Comparison of ENCODE assay signal across 11 cellular contexts in the genomic region with DNA sequence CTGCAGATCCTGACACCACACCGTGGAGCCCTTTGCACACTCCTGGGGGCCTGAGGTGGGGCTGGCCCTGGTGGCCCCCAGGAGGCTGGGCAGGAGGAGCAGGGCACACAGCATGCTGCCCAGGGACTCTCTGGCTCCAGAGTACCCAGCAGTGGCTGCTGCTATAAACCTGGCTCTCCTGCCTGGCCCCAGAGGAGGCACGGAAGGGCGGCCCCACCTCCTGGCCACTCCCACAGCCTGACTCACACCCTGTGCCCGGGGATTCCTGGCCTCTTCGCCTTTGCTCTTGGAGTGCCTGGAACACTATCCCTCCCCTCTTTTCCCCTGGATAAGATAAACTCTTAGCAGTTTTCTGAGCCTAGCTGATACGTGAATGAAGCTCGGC. TPM values are rescaled to one million over a fixed set of nuclear protein-coding genes. Genes with fewer than 3 reads are reported as not detected.
DNase-seq lines count a peak whose midpoint lies in the region; ATAC-seq, FAIRE-seq and TF ChIP-seq lines count a peak whose summit lies in the region.
"Had no signal": no experiment of that assay in that cellular context is flagged by ENCODE, and none has a peak within 500 bp of the region (broad histone marks: within the 10 kb centered on the region; RNA-seq: fewer than 3 reads in every experiment).

Gene PSAPL1, minus strand, starts transcription at position 165 of the 385 bp plus-strand sequence. Its CDS starts 51 bp downstream, at position 114.

- no peaks in the 10 kb centered on the region for H3K9me3 ChIP-seq in A549
- no peaks in the 10 kb centered on the region for H3K9me3 ChIP-seq in HEK293 (ENCODE audit: control insufficient read depth, insufficient read depth, low read depth, low read length)
- H3K9me3 ChIP-seq in adrenal gland (replicated peaks in 1 of 3) = no peaks in the 10 kb centered on the region
- H3K9me3 ChIP-seq in left lung = no peaks in the 10 kb centered on the region

- H3K27ac ChIP-seq in A549 = peak within 1 kb of the TSS in 1 of 2 experiments; percentile 81; a peak in 3 of 6 replicates
- H3K27ac ChIP-seq in HEK293 (ENCODE audit: extremely low read depth, low read depth, low read length) = no peak within 1 kb of the TSS
- H3K27ac ChIP-seq in adrenal gland = peak within 1 kb of the TSS in 1 of 5 donors; percentile 6
- peak within 1 kb of the TSS in 1 of 2 donors; percentile 13 for H3K27ac ChIP-seq in left lung
- H3K27ac ChIP-seq: epithelial cell of prostate had no signal

- no peaks in the 10 kb centered on the region for H3K9me3 Mint-ChIP-seq in activated T-cell treated with anti-CD3 and anti-CD28 coated beads, Interleukin-2, amount 50 U/mL, for 24 hours
- H3K9me3 Mint-ChIP-seq in T-cell = no peaks in the 10 kb centered on the region

- DNase-seq in A549 (ENCODE audit: low read depth in 1 of 2, low spot score in 1 of 2) (peak; percentile 35 to 81), adrenal gland (peak; percentile 43 to 72 (median 65)), left lung (peak; percentile 72 to 89), ecto neural progenitor cell (ENCODE audit: low spot score) (no peak), T-cell (no peak)
- DNase-seq in activated T-cell treated with anti-CD3 and anti-CD28 coated beads, Interleukin-2, amount 50 U/mL, for 24 hours = no peak
- DNase-seq: NCI-H2081 treated with DMSO at 0.1 percent for 48 hours had no signal

- TF ChIP-seq RAD21 in A549 (conservative IDR thresholded peaks at IDR 0.05 in 1 of 2, IDR thresholded peaks at IDR 0.05 in 1 of 2) = no peak

- H3K4me3 Mint-ChIP-seq in activated T-cell treated with anti-CD3 and anti-CD28 coated beads, Interleukin-2, amount 50 U/mL, for 24 hours = no peak within 1 kb of the TSS
- H3K4me3 Mint-ChIP-seq in T-cell = no peak within 1 kb of the TSS

- CTCF ChIA-PET in A549 (lab: Yijun Ruan, JAX) (no interaction called here), HEK293 (lab: Yijun Ruan, JAX) (no interaction called here), T-cell (lab: Charles Lee) (no interaction called here)

- intact Hi-C loops in adrenal gland (cut with DNase I) = no loop called here
- intact Hi-C loops in left lung (cut with DNase I) = no loop called here

- peak within 1 kb of the TSS; percentile 34; the same call in 2 of the 3 replicates for H3K4me2 ChIP-seq in A549

- H3K4me3 ChIP-seq in A549 (no peak within 1 kb of the TSS), HEK293 (ENCODE audit: low read depth, low read length) (no peak within 1 kb of the TSS), adrenal gland (no peak within 1 kb of the TSS), left lung (no peak within 1 kb of the TSS)

- POLR2A ChIA-PET in A549 (lab: Yijun Ruan, JAX) = no interaction called here
- POLR2A ChIA-PET in HEK293 (lab: Yijun Ruan, JAX) = no interaction called here
- POLR2A ChIA-PET in T-cell (lab: Charles Lee) = no interaction called here

- H3K27me3 Mint-ChIP-seq in activated T-cell treated with anti-CD3 and anti-CD28 coated beads, Interleukin-2, amount 50 U/mL, for 24 hours = no peaks in the 10 kb centered on the region
- peaks cover 0 to 5% of the 10 kb centered on the region in 2 donors for H3K27me3 Mint-ChIP-seq in T-cell

- TF ChIP-seq POLR2A in A549 (IDR thresholded peaks at IDR 0.05; ENCODE audit: low read length) (no peak), adrenal gland (IDR thresholded peaks at IDR 0.05) (no peak)

- H3K4me1 ChIP-seq in A549 (peaks cover 28% of the 10 kb centered on the region), HEK293 (ENCODE audit: control insufficient read depth, insufficient read depth, low read length) (no peaks in the 10 kb centered on the region), adrenal gland (replicated peaks in 1 of 2) (no peaks in the 10 kb centered on the region), left lung (peaks cover 5 to 7% of the 10 kb centered on the region in 2 donors)

- TF ChIP-seq CTCF in A549 (IDR thresholded peaks at IDR 0.05) (no peak), HEK293 (tag by site-specific recombination; IDR thresholded peaks at IDR 0.05) (no peak), adrenal gland (IDR thresholded peaks at IDR 0.05) (no peak), left lung (IDR thresholded peaks at IDR 0.05) (no peak)

- no peaks in the 10 kb centered on the region for H3K36me3 ChIP-seq in HEK293 (ENCODE audit: control insufficient read depth in 2 of 2, insufficient read depth in 1 of 2, low read length in 2 of 2)
- no peaks in the 10 kb centered on the region for H3K36me3 ChIP-seq in adrenal gland (replicated peaks in 1 of 2)
- H3K36me3 ChIP-seq in left lung = no peaks in the 10 kb centered on the region

- TF ChIP-seq EP300 in A549 (IDR thresholded peaks at IDR 0.05) = no peak

- H3K27ac Mint-ChIP-seq in activated T-cell treated with anti-CD3 and anti-CD28 coated beads, Interleukin-2, amount 50 U/mL, for 24 hours = no peak within 1 kb of the TSS
- no peak within 1 kb of the TSS for H3K27ac Mint-ChIP-seq in T-cell

- WGBS in A549 (ENCODE audit: missing lambda C conversion rate) = 10% methylated on average over 2 of the region's 7 CpGs
- 15 to 26% (median 22%) methylated on average over 6 to 7 of the region's 7 CpGs for WGBS in adrenal gland, 4 donors

- no peak for FAIRE-seq in A549 (lab: Jason Lieb, UNC)

- peak; percentile 90 to 95 for ATAC-seq in A549
- peak; percentile 96 for ATAC-seq in left lung
- ATAC-seq in T-cell (replicated peaks in 1 of 4) = no peak
- no peak for ATAC-seq in HG02973 (IDR thresholded peaks at IDR 0.05; ENCODE audit: unreplicated experiment)

- no peaks in the 10 kb centered on the region for H3K4me1 Mint-ChIP-seq in activated T-cell treated with anti-CD3 and anti-CD28 coated beads, Interleukin-2, amount 50 U/mL, for 24 hours (ENCODE audit: low read depth)
- peaks cover 0 to 6% (median 0%) of the 10 kb centered on the region in 3 donors for H3K4me1 Mint-ChIP-seq in T-cell

- H3K36me3 Mint-ChIP-seq in activated T-cell treated with anti-CD3 and anti-CD28 coated beads, Interleukin-2, amount 50 U/mL, for 24 hours (ENCODE audit: low read depth) = no peaks in the 10 kb centered on the region
- no peaks in the 10 kb centered on the region for H3K36me3 Mint-ChIP-seq in T-cell

- H3K27me3 ChIP-seq in adrenal gland (no peaks in the 10 kb centered on the region), left lung (no peaks in the 10 kb centered on the region)

TF ChIP-seq in A549, 52 proteins besides CTCF, POLR2A, EP300 and RAD21 (continues in another document):
- TF ChIP-seq, protein P1, sequence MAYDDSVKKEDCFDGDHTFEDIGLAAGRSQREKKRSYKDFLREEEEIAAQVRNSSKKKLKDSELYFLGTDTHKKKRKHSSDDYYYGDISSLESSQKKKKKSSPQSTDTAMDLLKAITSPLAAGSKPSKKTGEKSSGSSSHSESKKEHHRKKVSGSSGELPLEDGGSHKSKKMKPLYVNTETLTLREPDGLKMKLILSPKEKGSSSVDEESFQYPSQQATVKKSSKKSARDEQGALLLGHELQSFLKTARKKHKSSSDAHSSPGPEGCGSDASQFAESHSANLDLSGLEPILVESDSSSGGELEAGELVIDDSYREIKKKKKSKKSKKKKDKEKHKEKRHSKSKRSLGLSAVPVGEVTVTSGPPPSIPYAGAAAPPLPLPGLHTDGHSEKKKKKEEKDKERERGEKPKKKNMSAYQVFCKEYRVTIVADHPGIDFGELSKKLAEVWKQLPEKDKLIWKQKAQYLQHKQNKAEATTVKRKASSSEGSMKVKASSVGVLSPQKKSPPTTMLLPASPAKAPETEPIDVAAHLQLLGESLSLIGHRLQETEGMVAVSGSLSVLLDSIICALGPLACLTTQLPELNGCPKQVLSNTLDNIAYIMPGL (CRISPR knock-in tag; IDR thresholded peaks at IDR 0.05; ENCODE audit: borderline replicate concordance) = no peak
- no peak for TF ChIP-seq HOXA7 (CRISPR knock-in tag; IDR thresholded peaks at IDR 0.05)
- no peak for TF ChIP-seq CEBPB (IDR thresholded peaks at IDR 0.05)
- no peak for TF ChIP-seq HOXB5 (CRISPR knock-in tag; IDR thresholded peaks at IDR 0.05)
- no peak for TF ChIP-seq MYC (IDR thresholded peaks at IDR 0.05; ENCODE audit: borderline replicate concordance, low read length)
- TF ChIP-seq FOXS1 (CRISPR knock-in tag; IDR thresholded peaks at IDR 0.05) = no peak
- no peak for TF ChIP-seq JUNB (IDR thresholded peaks at IDR 0.05)

TF ChIP-seq in HEK293, 187 proteins besides CTCF, POLR2A, EP300 and RAD21 (continues in another document):
- TF ChIP-seq GLIS1 (tag by site-specific recombination; IDR thresholded peaks at IDR 0.05) (peak; percentile 65), ZNF677 (tag by site-specific recombination; IDR thresholded peaks at IDR 0.05) (no peak), ZIC2 (tag by site-specific recombination; IDR thresholded peaks at IDR 0.05) (peak; percentile 85), ZFP69B (tag by site-specific recombination; IDR thresholded peaks at IDR 0.05) (peak; percentile 66; the same call in 1 of the 2 replicates), KLF9 (tag by site-specific recombination; IDR thresholded peaks at IDR 0.05; ENCODE audit: low read depth) (peak; percentile 50)
- TF ChIP-seq, protein P2, sequence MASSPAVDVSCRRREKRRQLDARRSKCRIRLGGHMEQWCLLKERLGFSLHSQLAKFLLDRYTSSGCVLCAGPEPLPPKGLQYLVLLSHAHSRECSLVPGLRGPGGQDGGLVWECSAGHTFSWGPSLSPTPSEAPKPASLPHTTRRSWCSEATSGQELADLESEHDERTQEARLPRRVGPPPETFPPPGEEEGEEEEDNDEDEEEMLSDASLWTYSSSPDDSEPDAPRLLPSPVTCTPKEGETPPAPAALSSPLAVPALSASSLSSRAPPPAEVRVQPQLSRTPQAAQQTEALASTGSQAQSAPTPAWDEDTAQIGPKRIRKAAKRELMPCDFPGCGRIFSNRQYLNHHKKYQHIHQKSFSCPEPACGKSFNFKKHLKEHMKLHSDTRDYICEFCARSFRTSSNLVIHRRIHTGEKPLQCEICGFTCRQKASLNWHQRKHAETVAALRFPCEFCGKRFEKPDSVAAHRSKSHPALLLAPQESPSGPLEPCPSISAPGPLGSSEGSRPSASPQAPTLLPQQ (tag by site-specific recombination; IDR thresholded peaks at IDR 0.05) = 0 out of 2 replicates have a peak, but pooled peaks have one; percentile 37

RNA-seq across cellular contexts. Expression of gene PSAPL1, which starts in this region (rescaled TPM):
- 0.05 and 0.07 TPM in 2 replicates for polyA plus RNA-seq in A549 (2011; rRNA removed)
- polyA plus RNA-seq in A549 (2012; cell fraction: cytosol; rRNA removed) = 0.05 and 0.07 TPM in 2 replicates
- 0.11 and 0.12 TPM in 2 replicates for polyA plus RNA-seq in A549 (2012; cell fraction: nucleus; rRNA removed)
- polyA plus RNA-seq in A549 (2017; fragmentation: RNase III; extraction: RNeasy Plus Mini Kit Qiagen cat#74134 plus additional on column Dnase treatment) = 0.04 to 0.08 TPM (median 0.05 TPM) in 3 replicates
- not detected in 2 replicates for polyA minus RNA-seq in A549 (2011; rRNA and poly(A)+ RNA removed)
- total RNA-seq in adrenal gland = not detected
- under 1 TPM in 2 of 3 donors, not detected in 1; 0.03 to 0.08 TPM for polyA plus RNA-seq in adrenal gland
- under 1 TPM; 0.06 to 0.08 TPM for total RNA-seq in left lung
- total RNA-seq in T-cell = not detected
- total RNA-seq: ureter had no signal

Comparison
In these comparisons a context has a peak if more than half of its experiments do, and no peak if none do; other contexts are left out.
1. Peak in DNase-seq, ATAC-seq and H3K4me2 ChIP-seq in A549; RNA of the gene not detected or under 1 TPM.
2. Peak in DNase-seq in adrenal gland; RNA of the gene not detected or under 1 TPM.
3. Peak in DNase-seq and ATAC-seq in left lung; RNA of the gene not detected or under 1 TPM.